13 cellular contexts compared by ENCODE assay signal in the genomic region with DNA sequence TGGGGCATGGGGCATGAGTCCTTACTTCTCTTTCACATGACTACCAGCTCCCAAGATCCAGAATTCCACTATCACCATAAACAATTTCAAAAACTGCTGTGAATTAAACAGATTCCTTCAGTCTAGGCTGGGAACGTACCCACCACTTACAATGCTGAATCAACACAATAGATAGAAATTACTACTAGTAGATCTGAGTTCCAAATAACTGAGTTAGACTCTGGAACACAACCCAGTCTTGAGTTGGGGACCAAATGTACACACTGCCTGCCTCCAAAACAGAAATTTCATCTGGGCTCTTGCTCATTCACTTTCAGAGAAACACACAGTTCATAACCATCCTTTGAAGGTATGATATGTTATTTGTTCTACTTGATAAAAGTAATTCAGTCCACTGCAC. TPM values are rescaled to one million over a fixed set of nuclear protein-coding genes. Genes with fewer than 3 reads are reported as not detected.
DNase-seq lines count a peak whose midpoint lies in the region; ATAC-seq, FAIRE-seq and TF ChIP-seq lines count a peak whose summit lies in the region.
"Had no signal": no experiment of that assay in that cellular context is flagged by ENCODE, and none has a peak within 500 bp of the region (broad histone marks: within the 10 kb centered on the region; RNA-seq: fewer than 3 reads in every experiment).

No MANE protein-coding gene starts in this region.

- TF ChIP-seq EP300 in HepG2 (IDR thresholded peaks at IDR 0.05; ENCODE audit: low read depth in 2 of 2, low read length in 2 of 2) (no peak), HepG2 (CRISPR knock-in tag; IDR thresholded peaks at IDR 0.05; ENCODE audit: borderline replicate concordance) (no peak)

- H2AFZ ChIP-seq in HepG2 (ENCODE audit: low read length): no peak overlapping the region

- H3K9ac ChIP-seq in HepG2 (ENCODE audit: insufficient read depth, low read depth, low read length): no peak overlapping the region

- peak overlapping the region; percentile 88 for H3K27ac Mint-ChIP-seq in dendritic cell treated with granulocyte-macrophage colony-stimulating factor and Interleukin-4, amounts not matched to agents 40 ng/mL and 50 ng/mL, for 4 days
- H3K27ac Mint-ChIP-seq: activated CD8-positive, alpha-beta T cell treated with anti-CD3 and anti-CD28 coated beads, Interleukin-2, amount 10 ng/mL, durations not matched to agents 7 days and 5 days; T-helper 2 cell treated with Interferon-gamma antibody and Interleukin-4, amounts not matched to agents 5 μg/mL and 100 μg/mL, for 36 hours had no signal

- DNase-seq in HepG2 (ENCODE audit: low spot score): no peak
- DNase-seq in right lobe of liver: no peak
- DNase-seq in vagina (ENCODE audit: extremely low spot score in 2 of 2): no peak
- DNase-seq in NCI-H2171 (lab: John Stamatoyannopoulos, UW): no peak
- no peak for DNase-seq in activated CD4-positive, alpha-beta T cell treated with anti-CD3 and anti-CD28 coated beads, Interleukin-2, amount 50 U/mL, for 1 hour
- DNase-seq: activated CD8-positive, alpha-beta T cell treated with anti-CD3 and anti-CD28 coated beads, Interleukin-2, amount 10 ng/mL, durations not matched to agents 7 days and 5 days; activated naive CD4-positive, alpha-beta T cell treated with anti-CD3 and anti-CD28 coated beads, Interleukin-2, amount 50 U/mL, for 16 hours; naive B cell; NCI-H2029 treated with DMSO at 0.1 percent for 48 hours had no signal

- intact Hi-C loops in HepG2 (cut with micrococcal nuclease; ENCODE audit: unreplicated experiment): no loop called here
- intact Hi-C loops in right lobe of liver (cut with DNase I): no loop called here
- intact Hi-C loops in dendritic cell treated with granulocyte-macrophage colony-stimulating factor and Interleukin-4, amounts not matched to agents 40 ng/mL and 50 ng/mL, for 4 days (cut with micrococcal nuclease): loop anchor here (5.0 kb wide), 2 partner anchors 35 to 55 kb away; no protein-coding TSS in a partner anchor
- intact Hi-C loops in vagina (cut with DNase I): no loop called here

- H3K4me1 ChIP-seq in HepG2 (ENCODE audit: insufficient read depth, low read length) (peaks cover 70% of the 10 kb centered on the region), right lobe of liver (peaks cover 0 to 16% (median 5%) of the 10 kb centered on the region in 4 donors), neutrophil (ENCODE audit: control insufficient read depth in 1 of 2, insufficient read depth in 1 of 2, low read depth in 1 of 2, low read length in 1 of 2) (peaks cover 62 to 68% of the 10 kb centered on the region in 2 experiments), vagina (peaks cover 71% of the 10 kb centered on the region)

- TF ChIP-seq RAD21 in HepG2 (CRISPR knock-in tag; IDR thresholded peaks at IDR 0.05): no peak

- peaks cover 57% of the 10 kb centered on the region for H4K20me1 ChIP-seq in HepG2 (ENCODE audit: insufficient read depth, low read length)

- H3K9me3 ChIP-seq in HepG2 (ENCODE audit: low read length): no peaks in the 10 kb centered on the region
- no peaks in the 10 kb centered on the region for H3K9me3 ChIP-seq in right lobe of liver
- no peaks in the 10 kb centered on the region for H3K9me3 ChIP-seq in neutrophil
- H3K9me3 ChIP-seq in vagina: no peaks in the 10 kb centered on the region

- TF ChIP-seq CTCF in HepG2 (CRISPR knock-in tag; IDR thresholded peaks at IDR 0.05) (no peak), right lobe of liver (IDR thresholded peaks at IDR 0.05) (no peak), neutrophil (IDR thresholded peaks at IDR 0.05) (no peak), vagina (IDR thresholded peaks at IDR 0.05) (no peak)

- CTCF ChIA-PET in HepG2 (lab: Yijun Ruan, JAX; ENCODE audit: low intra/inter-chr PET ratio, low total read pairs): no interaction called here

- peaks cover 94% of the 10 kb centered on the region for H3K79me2 ChIP-seq in HepG2 (ENCODE audit: insufficient read depth, low read length)

- TF ChIP-seq POLR2A in HepG2 (IDR thresholded peaks at IDR 0.05; ENCODE audit: insufficient read depth in 1 of 2, low read depth in 2 of 2, low read length in 2 of 2) (no peak), right lobe of liver (IDR thresholded peaks at IDR 0.05) (no peak), vagina (IDR thresholded peaks at IDR 0.05) (no peak)

- POLR2A ChIA-PET in HepG2 (lab: Yijun Ruan, JAX): no interaction called here

- H3K4me2 ChIP-seq in HepG2 (ENCODE audit: low read depth, low read length): peak overlapping the region; percentile 38; the same call in 1 of the 2 replicates

- no peaks in the 10 kb centered on the region for H3K27me3 ChIP-seq in HepG2 (ENCODE audit: control insufficient read depth in 1 of 2, insufficient read depth in 2 of 2, low read length in 2 of 2)
- H3K27me3 ChIP-seq in right lobe of liver: no peaks in the 10 kb centered on the region
- no peaks in the 10 kb centered on the region for H3K27me3 ChIP-seq in neutrophil
- H3K27me3 ChIP-seq in vagina: no peaks in the 10 kb centered on the region

- peaks cover 82% of the 10 kb centered on the region for H3K4me1 Mint-ChIP-seq in dendritic cell treated with granulocyte-macrophage colony-stimulating factor and Interleukin-4, amounts not matched to agents 40 ng/mL and 50 ng/mL, for 4 days (ENCODE audit: low read depth)

- in situ Hi-C loops in HepG2 (cut with HindIII; ENCODE audit: extremely low pct_ligation_motif_present, low pct_unique_long_range_greater_than_20kb): no loop called here

- H3K27ac ChIP-seq in HepG2 (ENCODE audit: extremely low read length, insufficient read depth, low read length) (peak overlapping the region; percentile 32), right lobe of liver (peak overlapping the region in 1 of 3 donors; percentile 61), neutrophil (peak overlapping the region; percentile 88), vagina (peak overlapping the region; percentile 70)

- H3K36me3 ChIP-seq in HepG2 (replicated peaks in 1 of 2; ENCODE audit: control insufficient read depth in 1 of 2, insufficient read depth in 2 of 2, low read length in 2 of 2) (peaks cover 0 to 6% of the 10 kb centered on the region in 2 experiments; a peak in 1 of 5 replicates), right lobe of liver (no peaks in the 10 kb centered on the region), neutrophil (peaks cover under 1% of the 10 kb centered on the region), vagina (no peaks in the 10 kb centered on the region)

- H3K4me3 ChIP-seq in HepG2 (replicated peaks in 1 of 3; ENCODE audit: insufficient read depth in 1 of 3, low read depth in 2 of 3, low read length in 3 of 3) (no peak overlapping the region), right lobe of liver (no peak overlapping the region), neutrophil (ENCODE audit: low read depth in 1 of 2, low read length in 1 of 2) (peak overlapping the region in 1 of 2 experiments; percentile 0), vagina (no peak overlapping the region)

- no peaks in the 10 kb centered on the region for H3K27me3 Mint-ChIP-seq in dendritic cell treated with granulocyte-macrophage colony-stimulating factor and Interleukin-4, amounts not matched to agents 40 ng/mL and 50 ng/mL, for 4 days
- H3K27me3 Mint-ChIP-seq: naive B cell had no signal

- no peaks in the 10 kb centered on the region for H3K9me3 Mint-ChIP-seq in dendritic cell treated with granulocyte-macrophage colony-stimulating factor and Interleukin-4, amounts not matched to agents 40 ng/mL and 50 ng/mL, for 4 days
- H3K9me3 Mint-ChIP-seq: naive B cell; T-helper 2 cell treated with Interferon-gamma antibody and Interleukin-4, amounts not matched to agents 5 μg/mL and 100 μg/mL, for 36 hours had no signal

- peaks cover 16% of the 10 kb centered on the region for H3K36me3 Mint-ChIP-seq in dendritic cell treated with granulocyte-macrophage colony-stimulating factor and Interleukin-4, amounts not matched to agents 40 ng/mL and 50 ng/mL, for 4 days (ENCODE audit: low read depth)
- H3K36me3 Mint-ChIP-seq: naive B cell had no signal

- ATAC-seq in HepG2 (no peak), right lobe of liver (no peak), GM21390 (IDR thresholded peaks at IDR 0.05; ENCODE audit: unreplicated experiment) (no peak)
- ATAC-seq: activated CD8-positive, alpha-beta T cell treated with anti-CD3 and anti-CD28 coated beads, Interleukin-2, amount 10 ng/mL, durations not matched to agents 7 days and 5 days had no signal

- peak overlapping the region; percentile 41 for H3K4me3 Mint-ChIP-seq in dendritic cell treated with granulocyte-macrophage colony-stimulating factor and Interleukin-4, amounts not matched to agents 40 ng/mL and 50 ng/mL, for 4 days
- H3K4me3 Mint-ChIP-seq: activated CD8-positive, alpha-beta T cell treated with anti-CD3 and anti-CD28 coated beads, Interleukin-2, amount 10 ng/mL, durations not matched to agents 7 days and 5 days; naive B cell; T-helper 2 cell treated with Interferon-gamma antibody and Interleukin-4, amounts not matched to agents 5 μg/mL and 100 μg/mL, for 36 hours had no signal

- BruUV-seq in HepG2 (replicated peaks; lab: Mats Ljungman, UMichigan): no TSS peak

- 88% methylated on average over 1 of the region's 1 CpG for WGBS in HepG2 (ENCODE audit: low lambda C conversion rate)
- 50% methylated on average over 1 of the region's 1 CpG for WGBS in right lobe of liver (ENCODE audit: insufficient coverage, low coverage, low lambda C conversion rate, missing lambda C conversion rate)

- FAIRE-seq in HepG2 (lab: Jason Lieb, UNC): no peak

RNA-seq across cellular contexts. Expression of gene CORO1C, which starts 8.9 kb away (rescaled TPM):
- 73.7 and 128 TPM in 2 replicates for total RNA-seq in HepG2 (2016; rRNA removed; fragmentation: Illumina TruSeq; extraction: Trizol)
- 21.0 and 28.0 TPM in 2 replicates for total RNA-seq in HepG2 (2016; cell fraction: cytosol; rRNA removed; fragmentation: Illumina TruSeq; extraction: Trizol; ENCODE audit: low read depth)
- 70.7 and 135 TPM in 2 replicates for total RNA-seq in HepG2 (2016; cell fraction: insoluble cytoplasmic fraction; rRNA removed; fragmentation: Illumina TruSeq; extraction: Trizol)
- total RNA-seq in HepG2 (2016; cell fraction: membrane; rRNA removed; fragmentation: Illumina TruSeq; extraction: Trizol): 29.9 and 30.4 TPM in 2 replicates
- total RNA-seq in HepG2 (2016; cell fraction: nucleus; rRNA removed; fragmentation: Illumina TruSeq; extraction: Trizol): 66.4 and 67.4 TPM in 2 replicates
- polyA plus RNA-seq in HepG2 (2011; rRNA removed): 116 and 131 TPM in 2 replicates
- 95.2 and 104 TPM in 2 replicates for polyA plus RNA-seq in HepG2 (2011; cell fraction: cytosol; rRNA removed)
- polyA plus RNA-seq in HepG2 (2011; cell fraction: nucleus; rRNA removed): 66.8 and 86.4 TPM in 2 replicates
- polyA plus RNA-seq in HepG2 (2012): 68.8 and 74.2 TPM in 2 replicates
- polyA plus RNA-seq in HepG2 (2016; cell fraction: cytosol; fragmentation: Illumina TruSeq; extraction: Trizol; ENCODE audit: low read depth): 5.3 and 6.6 TPM in 2 replicates
- 202 and 219 TPM in 2 replicates for polyA plus RNA-seq in HepG2 (2016; cell fraction: insoluble cytoplasmic fraction; fragmentation: Illumina TruSeq; extraction: Trizol; ENCODE audit: low read depth)
- 17.3 and 18.7 TPM in 2 replicates for polyA plus RNA-seq in HepG2 (2016; cell fraction: membrane; fragmentation: Illumina TruSeq; extraction: Trizol; ENCODE audit: low read depth)
- 93.1 and 94.0 TPM in 2 replicates for polyA plus RNA-seq in HepG2 (2016; cell fraction: nucleus; fragmentation: Illumina TruSeq; extraction: Trizol; ENCODE audit: insufficient read depth, low read depth)
- polyA minus RNA-seq in HepG2 (2011; rRNA and poly(A)+ RNA removed; ENCODE audit: low replicate concordance): 321 and 493 TPM in 2 replicates
- 108 and 148 TPM in 2 replicates for polyA minus RNA-seq in HepG2 (2011; cell fraction: cytosol; rRNA and poly(A)+ RNA removed)
- 132 and 144 TPM in 2 replicates for polyA minus RNA-seq in HepG2 (2011; cell fraction: nucleus; rRNA and poly(A)+ RNA removed)
- total RNA-seq in right lobe of liver: 100 to 1,000 TPM in 1 of 6 experiments, 10 to 100 TPM in 5; 36.6 to 100 (median 57.5) TPM
- total RNA-seq in vagina: 189 TPM
